In genomic region chr5:40599676-40600075, GRCh38 we compare ENCODE assay signal across 16 cellular contexts.
DNase-seq lines count a peak whose midpoint lies in the region; ATAC-seq and TF ChIP-seq lines count a peak whose summit lies in the region.
"Had no signal": no experiment of that assay in that cellular context is flagged by ENCODE, and none has a peak within 500 bp of the region (broad histone marks: within the 10 kb centered on the region; RNA-seq: fewer than 3 reads in every experiment).

No MANE protein-coding gene starts in this region.

- POLR2A ChIA-PET in IMR-90 (lab: Charles Lee; ENCODE audit: unreplicated experiment), result no interaction called here

- H2BK5ac ChIP-seq in IMR-90 (ENCODE audit: low read depth, low read length, poor library complexity, severe bottlenecking) (no peak overlapping the region), mesenchymal stem cell (ENCODE audit: low read depth, low read length, poor library complexity, severe bottlenecking) (peak overlapping the region; percentile 5)

- no peak overlapping the region for H3K23ac ChIP-seq in IMR-90 (ENCODE audit: low read depth, low read length)
- H3K23ac ChIP-seq in mesenchymal stem cell (ENCODE audit: low read length in 2 of 2), result no peak overlapping the region

- H3K27ac Mint-ChIP-seq in activated T-helper 17 cell treated with anti-CD3 and anti-CD28 coated beads, Interleukin-2, amount 50 U/mL, for 72 hours, result peak overlapping the region; percentile 12

- H3K9me1 ChIP-seq in IMR-90 (ENCODE audit: insufficient read depth, low read length), result no peaks in the 10 kb centered on the region

- H3K79me1 ChIP-seq in IMR-90 (ENCODE audit: low read depth in 1 of 2, low read length in 2 of 2) (no peaks in the 10 kb centered on the region), mesenchymal stem cell (replicated peaks; ENCODE audit: low read length, poor library complexity, severe bottlenecking) (no peaks in the 10 kb centered on the region)

- no peak overlapping the region for H4K5ac ChIP-seq in IMR-90 (ENCODE audit: low read depth, low read length)

- no peaks in the 10 kb centered on the region for H3K9me3 ChIP-seq in IMR-90 (ENCODE audit: control insufficient read depth, insufficient read depth, low read length)
- H3K9me3 ChIP-seq in mesenchymal stem cell (ENCODE audit: control insufficient read depth, low read length), result no peaks in the 10 kb centered on the region
- H3K9me3 ChIP-seq: BE2C had no signal

- H3K9me3 Mint-ChIP-seq in activated T-helper 17 cell treated with anti-CD3 and anti-CD28 coated beads, Interleukin-2, amount 50 U/mL, for 72 hours, result no peaks in the 10 kb centered on the region

- peaks cover 17% of the 10 kb centered on the region for H3K4me1 Mint-ChIP-seq in activated T-helper 17 cell treated with anti-CD3 and anti-CD28 coated beads, Interleukin-2, amount 50 U/mL, for 72 hours

- no TSS peak for BruUV-seq in IMR-90 (replicated peaks; lab: Mats Ljungman, UMichigan)

- intact Hi-C loops in IMR-90 (cut with micrococcal nuclease), result no loop called here

- H2AFZ ChIP-seq in IMR-90 (replicated peaks; ENCODE audit: low read length, poor library complexity), result no peak overlapping the region
- H2AFZ ChIP-seq in mesenchymal stem cell (ENCODE audit: low read depth, low read length), result no peak overlapping the region

- no peak overlapping the region for H3K56ac ChIP-seq in IMR-90 (ENCODE audit: extremely low read depth, insufficient read depth, low read length)

- H3K27ac ChIP-seq in IMR-90 (ENCODE audit: insufficient read depth, low read length), result no peak overlapping the region
- no peak overlapping the region for H3K27ac ChIP-seq in mesenchymal stem cell (ENCODE audit: low read length, poor library complexity, severe bottlenecking)
- H3K27ac ChIP-seq: SJCRH30 had no signal

- H4K8ac ChIP-seq in IMR-90 (ENCODE audit: low read depth in 2 of 2, low read length in 2 of 2), result no peak overlapping the region
- no peak overlapping the region for H4K8ac ChIP-seq in mesenchymal stem cell (ENCODE audit: low read length)

- CTCF ChIA-PET in IMR-90 (lab: Yijun Ruan, JAX), result no interaction called here

- DNase-seq in ELF-1 (ENCODE audit: low read depth, low spot score) (peak; percentile 32), IMR-90 (no peak), mesenchymal stem cell (no peak), KG1 (lab: John Stamatoyannopoulos, UW) (no peak)
- no peak for DNase-seq in activated CD4-positive, CD25-positive, alpha-beta regulatory T cell treated with anti-CD3 and anti-CD28 coated beads, Interleukin-2, amount 50 U/mL, for 72 hours
- DNase-seq: BE2C, DMS53, GF-D8, NCI-H1105, NCI-H2029 treated with DMSO at 0.1 percent for 48 hours, NCI-H2171, NCI-H524 treated with DMSO at 0.1 percent for 48 hours had no signal

- no peaks in the 10 kb centered on the region for H4K20me1 ChIP-seq in IMR-90 (ENCODE audit: insufficient read depth, low read length)

- H2BK20ac ChIP-seq in IMR-90 (ENCODE audit: low read depth, low read length), result peak overlapping the region; percentile 10; the same call in 1 of the 2 replicates

- TF ChIP-seq POLR2A in IMR-90 (IDR thresholded peaks at IDR 0.05; ENCODE audit: low read depth, low read length), result no peak

- H3K4ac ChIP-seq in IMR-90 (ENCODE audit: low read depth, low read length), result no peak overlapping the region; the same call in 1 of the 2 replicates
- no peak overlapping the region for H3K4ac ChIP-seq in mesenchymal stem cell (ENCODE audit: low read depth in 1 of 2, low read length in 2 of 2)

- H3K4me1 ChIP-seq in IMR-90 (ENCODE audit: control insufficient read depth, insufficient read depth, low read length) (peaks cover 4% of the 10 kb centered on the region), mesenchymal stem cell (ENCODE audit: control insufficient read depth, insufficient read depth, low read depth, low read length) (no peaks in the 10 kb centered on the region)
- H3K4me1 ChIP-seq: BE2C had no signal

- H3K9ac ChIP-seq in IMR-90 (ENCODE audit: low read depth, low read length), result no peak overlapping the region
- H3K9ac ChIP-seq in mesenchymal stem cell (ENCODE audit: low read length), result no peak overlapping the region

- H3K18ac ChIP-seq in IMR-90 (ENCODE audit: low read depth, low read length), result peak overlapping the region; percentile 8; the same call in 1 of the 2 replicates
- no peak overlapping the region for H3K18ac ChIP-seq in mesenchymal stem cell (ENCODE audit: low read depth in 1 of 2, low read length in 2 of 2)

- H2BK15ac ChIP-seq in IMR-90 (ENCODE audit: low read depth, low read length) (no peak overlapping the region; the same call in 2 of the 3 replicates), mesenchymal stem cell (ENCODE audit: low read depth, poor library complexity, severe bottlenecking) (no peak overlapping the region)

- H3K14ac ChIP-seq in IMR-90 (replicated peaks; ENCODE audit: low read depth, low read length), result no peak overlapping the region
- no peak overlapping the region for H3K14ac ChIP-seq in mesenchymal stem cell (ENCODE audit: low read length in 2 of 2)

- no peak for TF ChIP-seq RAD21 in IMR-90 (IDR thresholded peaks at IDR 0.05; ENCODE audit: low read length)

- H2AK9ac ChIP-seq in IMR-90 (replicated peaks; ENCODE audit: low read depth, low read length, poor library complexity), result no peak overlapping the region

- H3K36me3 Mint-ChIP-seq in activated T-helper 17 cell treated with anti-CD3 and anti-CD28 coated beads, Interleukin-2, amount 50 U/mL, for 72 hours (ENCODE audit: low read depth), result no peaks in the 10 kb centered on the region

- no peaks in the 10 kb centered on the region for H3K36me3 ChIP-seq in IMR-90 (ENCODE audit: control insufficient read depth, insufficient read depth, low read length)
- H3K36me3 ChIP-seq in mesenchymal stem cell (ENCODE audit: control insufficient read depth in 1 of 2, insufficient read depth in 2 of 2, low read depth in 1 of 2, low read length in 2 of 2), result no peaks in the 10 kb centered on the region
- H3K36me3 ChIP-seq: BE2C, SJCRH30 had no signal

- dilution Hi-C loops in IMR-90 (cut with HindIII; ENCODE audit: low sequenced_read_pairs, unreplicated experiment), result no loop called here

- H3K27me3 Mint-ChIP-seq in activated T-helper 17 cell treated with anti-CD3 and anti-CD28 coated beads, Interleukin-2, amount 50 U/mL, for 72 hours, result no peaks in the 10 kb centered on the region

- ATAC-seq in IMR-90 (ENCODE audit: low read depth) (no peak), HG03097 (IDR thresholded peaks at IDR 0.05; ENCODE audit: low FRiP score, unreplicated experiment) (no peak)
- no peak for ATAC-seq in activated T-helper 17 cell treated with anti-CD3 and anti-CD28 coated beads, Interleukin-2, amount 50 U/mL, for 72 hours (replicated peaks)
- ATAC-seq: K562 had no signal

- H2AK5ac ChIP-seq in IMR-90 (ENCODE audit: low read depth, low read length), result no peak overlapping the region
- peak overlapping the region; percentile 60 for H2AK5ac ChIP-seq in mesenchymal stem cell (ENCODE audit: low read length, severe bottlenecking)

- H2BK120ac ChIP-seq in IMR-90 (ENCODE audit: low read depth, low read length), result no peak overlapping the region
- H2BK120ac ChIP-seq in mesenchymal stem cell (ENCODE audit: low read depth, low read length), result no peak overlapping the region

- H3K27me3 ChIP-seq in IMR-90 (ENCODE audit: control insufficient read depth, insufficient read depth, low read length) (no peaks in the 10 kb centered on the region), mesenchymal stem cell (ENCODE audit: control insufficient read depth in 1 of 2, insufficient read depth in 1 of 2, low read length in 2 of 2) (no peaks in the 10 kb centered on the region)
- H3K27me3 ChIP-seq: BE2C, SJCRH30 had no signal

- H3K4me2 ChIP-seq in IMR-90 (ENCODE audit: low read depth, low read length) (no peak overlapping the region), mesenchymal stem cell (ENCODE audit: low read length, poor library complexity, severe bottlenecking) (no peak overlapping the region)

- no peak for TF ChIP-seq CTCF in IMR-90 (conservative IDR thresholded peaks at IDR 0.05; ENCODE audit: low read depth, low read length)

- H4K91ac ChIP-seq in IMR-90 (ENCODE audit: insufficient read depth, low read depth, low read length), result no peak overlapping the region
- no peak overlapping the region for H4K91ac ChIP-seq in mesenchymal stem cell (ENCODE audit: low read length)

- H3K4me3 ChIP-seq in IMR-90 (ENCODE audit: insufficient read depth, low read depth, low read length), result no peak overlapping the region
- no peak overlapping the region for H3K4me3 ChIP-seq in mesenchymal stem cell (ENCODE audit: insufficient read depth in 1 of 2, low read depth in 1 of 2, low read length in 2 of 2)
- H3K4me3 ChIP-seq: K562, SJCRH30 had no signal

- H3K4me3 Mint-ChIP-seq in activated T-helper 17 cell treated with anti-CD3 and anti-CD28 coated beads, Interleukin-2, amount 50 U/mL, for 72 hours, result no peak overlapping the region

- in situ Hi-C loops in IMR-90 (cut with MboI; ENCODE audit: low sequenced_read_pairs), result no loop called here

- H2BK12ac ChIP-seq in mesenchymal stem cell (ENCODE audit: low read length in 2 of 2), result no peak overlapping the region

TF ChIP-seq in IMR-90, 13 proteins besides CTCF, POLR2A, EP300 and RAD21 (continues in another document):
- TF ChIP-seq MXI1 (IDR thresholded peaks at IDR 0.05; ENCODE audit: borderline replicate concordance, low read depth, low read length), result no peak
- TF ChIP-seq MAZ (IDR thresholded peaks at IDR 0.05; ENCODE audit: borderline replicate concordance, low read depth, low read length), result no peak
- TF ChIP-seq CHD1 (IDR thresholded peaks at IDR 0.05; ENCODE audit: low read depth, low read length), result no peak
- TF ChIP-seq, protein P1, sequence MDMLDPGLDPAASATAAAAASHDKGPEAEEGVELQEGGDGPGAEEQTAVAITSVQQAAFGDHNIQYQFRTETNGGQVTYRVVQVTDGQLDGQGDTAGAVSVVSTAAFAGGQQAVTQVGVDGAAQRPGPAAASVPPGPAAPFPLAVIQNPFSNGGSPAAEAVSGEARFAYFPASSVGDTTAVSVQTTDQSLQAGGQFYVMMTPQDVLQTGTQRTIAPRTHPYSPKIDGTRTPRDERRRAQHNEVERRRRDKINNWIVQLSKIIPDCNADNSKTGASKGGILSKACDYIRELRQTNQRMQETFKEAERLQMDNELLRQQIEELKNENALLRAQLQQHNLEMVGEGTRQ (IDR thresholded peaks at IDR 0.05; ENCODE audit: low read depth, low read length), result no peak
- no peak for TF ChIP-seq NFE2L2 (IDR thresholded peaks at IDR 0.05; ENCODE audit: low read depth, low read length)
- TF ChIP-seq, protein P2, sequence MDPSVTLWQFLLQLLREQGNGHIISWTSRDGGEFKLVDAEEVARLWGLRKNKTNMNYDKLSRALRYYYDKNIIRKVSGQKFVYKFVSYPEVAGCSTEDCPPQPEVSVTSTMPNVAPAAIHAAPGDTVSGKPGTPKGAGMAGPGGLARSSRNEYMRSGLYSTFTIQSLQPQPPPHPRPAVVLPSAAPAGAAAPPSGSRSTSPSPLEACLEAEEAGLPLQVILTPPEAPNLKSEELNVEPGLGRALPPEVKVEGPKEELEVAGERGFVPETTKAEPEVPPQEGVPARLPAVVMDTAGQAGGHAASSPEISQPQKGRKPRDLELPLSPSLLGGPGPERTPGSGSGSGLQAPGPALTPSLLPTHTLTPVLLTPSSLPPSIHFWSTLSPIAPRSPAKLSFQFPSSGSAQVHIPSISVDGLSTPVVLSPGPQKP (IDR thresholded peaks at IDR 0.05; ENCODE audit: borderline replicate concordance, low read depth, low read length), result no peak
- TF ChIP-seq RCOR1 (IDR thresholded peaks at IDR 0.05; ENCODE audit: insufficient replicate concordance, low read length), result no peak
